8 cellular contexts compared by ENCODE assay signal in the genomic region with DNA sequence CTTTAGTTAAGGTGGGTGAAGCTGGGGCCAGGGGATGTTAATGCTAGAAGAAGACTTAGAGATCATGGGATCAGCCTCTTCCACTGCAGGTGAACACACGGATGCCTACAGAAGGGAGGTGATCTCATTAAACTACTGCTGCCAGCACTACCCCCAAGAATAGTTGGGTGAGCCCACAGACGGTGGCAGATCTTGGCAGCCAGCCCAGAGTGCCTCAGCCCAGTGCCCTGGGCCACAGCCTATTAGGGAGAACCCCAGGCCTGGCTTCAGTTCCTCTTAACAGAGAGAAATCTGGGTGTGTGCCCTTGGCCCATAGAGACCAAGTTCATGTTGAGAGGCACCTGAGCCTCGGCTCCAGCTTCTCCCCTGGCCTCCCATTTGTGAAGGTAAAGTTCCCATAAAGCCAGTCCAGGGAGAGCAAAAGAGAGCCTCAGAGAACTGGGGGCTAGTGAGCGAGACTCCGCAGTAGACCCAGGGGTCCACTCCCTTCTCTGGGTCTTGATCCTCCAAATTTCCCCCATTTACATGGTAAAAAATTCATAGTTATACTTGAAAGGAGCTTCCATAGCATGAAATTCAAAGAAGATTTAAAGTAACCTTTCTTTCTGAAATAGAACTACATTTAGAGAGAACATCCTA.
A peak's percentile ranks its signal among the peaks of the same experiment; 100 is the strongest.
DNase-seq lines count a peak whose midpoint lies in the region; ATAC-seq, FAIRE-seq and TF ChIP-seq lines count a peak whose summit lies in the region.

No MANE protein-coding gene starts in this region.

- no peaks in the 10 kb centered on the region for H3K9me3 Mint-ChIP-seq in CD4-positive, alpha-beta T cell
- no peaks in the 10 kb centered on the region for H3K9me3 Mint-ChIP-seq in IgD-negative memory B cell
- H3K9me3 Mint-ChIP-seq in activated naive CD4-positive, alpha-beta T cell treated with anti-CD3 and anti-CD28 coated beads, Interleukin-2, amount 10 ng/mL, durations not matched to agents 7 days and 5 days: peaks cover 25% of the 10 kb centered on the region

- H3K4me1 Mint-ChIP-seq in CD4-positive, alpha-beta T cell (ENCODE audit: low read depth): peaks cover 47% of the 10 kb centered on the region
- peaks cover 67 to 82% (median 74%) of the 10 kb centered on the region in 3 donors for H3K4me1 Mint-ChIP-seq in IgD-negative memory B cell
- H3K4me1 Mint-ChIP-seq in activated naive CD4-positive, alpha-beta T cell treated with anti-CD3 and anti-CD28 coated beads, Interleukin-2, amount 10 ng/mL, durations not matched to agents 7 days and 5 days: peaks cover 94% of the 10 kb centered on the region

- WGBS in sigmoid colon, 2 donors: 45 to 55% methylated on average over 5 of the region's 5 CpGs

- TF ChIP-seq CTCF in CD4-positive, alpha-beta T cell (IDR thresholded peaks at IDR 0.05): no peak
- TF ChIP-seq CTCF in sigmoid colon (IDR thresholded peaks at IDR 0.05): no peak

- H3K27me3 ChIP-seq in CD4-positive, alpha-beta T cell (ENCODE audit: control insufficient read depth, insufficient read depth, low read length): no peaks in the 10 kb centered on the region
- no peaks in the 10 kb centered on the region for H3K27me3 ChIP-seq in sigmoid colon

- no peak overlapping the region for H3K4me3 Mint-ChIP-seq in CD4-positive, alpha-beta T cell
- H3K4me3 Mint-ChIP-seq in IgD-negative memory B cell: peak overlapping the region; percentile 58 to 90 (median 65)
- no peak overlapping the region for H3K4me3 Mint-ChIP-seq in activated naive CD4-positive, alpha-beta T cell treated with anti-CD3 and anti-CD28 coated beads, Interleukin-2, amount 10 ng/mL, durations not matched to agents 7 days and 5 days

- no peaks in the 10 kb centered on the region for H3K27me3 Mint-ChIP-seq in CD4-positive, alpha-beta T cell
- no peaks in the 10 kb centered on the region for H3K27me3 Mint-ChIP-seq in IgD-negative memory B cell
- no peaks in the 10 kb centered on the region for H3K27me3 Mint-ChIP-seq in activated naive CD4-positive, alpha-beta T cell treated with anti-CD3 and anti-CD28 coated beads, Interleukin-2, amount 10 ng/mL, durations not matched to agents 7 days and 5 days

- H3K36me3 ChIP-seq in sigmoid colon: no peaks in the 10 kb centered on the region

- peak; percentile 56 for ATAC-seq in CD4-positive, alpha-beta T cell (ENCODE audit: poor library complexity)
- peak; percentile 49 for ATAC-seq in GM21367 (IDR thresholded peaks at IDR 0.05; ENCODE audit: unreplicated experiment)

- no peak overlapping the region for H3K27ac ChIP-seq in CD4-positive, alpha-beta T cell (ENCODE audit: low read depth, low read length)
- no peak overlapping the region for H3K27ac ChIP-seq in sigmoid colon

- CTCF ChIA-PET in CD4-positive, alpha-beta T cell (lab: Charles Lee): interaction anchor here (1.4 to 1.6 kb wide), 2 partner anchors 33 to 121 kb away, joined by 3 to 5 read pairs; no protein-coding TSS in a partner anchor
- CTCF ChIA-PET in activated naive CD4-positive, alpha-beta T cell treated with anti-CD3 and anti-CD28 coated beads, Interleukin-2, amount 10 ng/mL, durations not matched to agents 7 days and 5 days (lab: Charles Lee): interaction anchor here (1.4 to 8.3 kb wide), 2 partner anchors 41 to 128 kb away, joined by 6 to 55 read pairs; no protein-coding TSS in a partner anchor

- H3K9me3 ChIP-seq in CD4-positive, alpha-beta T cell (ENCODE audit: control insufficient read depth, low read length): no peaks in the 10 kb centered on the region
- no peaks in the 10 kb centered on the region for H3K9me3 ChIP-seq in sigmoid colon

- intact Hi-C loops in CD4-positive, alpha-beta T cell (cut with DNase I, micrococcal nuclease): loop anchor here in 1 of 2 experiments (10.0 kb wide), 1 partner anchor 264 kb away; no protein-coding TSS in a partner anchor
- intact Hi-C loops in sigmoid colon (cut with DNase I): no loop called here

- TF ChIP-seq POLR2A in sigmoid colon (IDR thresholded peaks at IDR 0.05) (no peak), H54 (IDR thresholded peaks at IDR 0.05; ENCODE audit: low read depth, low read length) (no peak)

- no peaks in the 10 kb centered on the region for H3K4me1 ChIP-seq in sigmoid colon

- no peaks in the 10 kb centered on the region for H3K36me3 Mint-ChIP-seq in CD4-positive, alpha-beta T cell (ENCODE audit: low read depth)
- no peaks in the 10 kb centered on the region for H3K36me3 Mint-ChIP-seq in IgD-negative memory B cell
- peaks cover 24% of the 10 kb centered on the region for H3K36me3 Mint-ChIP-seq in activated naive CD4-positive, alpha-beta T cell treated with anti-CD3 and anti-CD28 coated beads, Interleukin-2, amount 10 ng/mL, durations not matched to agents 7 days and 5 days

- peak in 7 of 10 experiments; percentile 16 to 48 (median 40) for DNase-seq in CD4-positive, alpha-beta T cell
- no peak for DNase-seq in activated naive CD4-positive, alpha-beta T cell treated with anti-CD3 and anti-CD28 coated beads, Interleukin-2, amount 10 ng/mL, durations not matched to agents 7 days and 5 days
- DNase-seq in sigmoid colon (peak; percentile 69), H54 (ENCODE audit: insufficient read length, low spot score) (no peak), 8988T (no peak), kidney glomerular epithelial cell (lab: John Stamatoyannopoulos, UW) (no peak)

- TF ChIP-seq EP300 in sigmoid colon (IDR thresholded peaks at IDR 0.05): no peak

- no peak for FAIRE-seq in H54 (lab: Jason Lieb, UNC)

- no peak overlapping the region for H3K27ac Mint-ChIP-seq in CD4-positive, alpha-beta T cell
- H3K27ac Mint-ChIP-seq in IgD-negative memory B cell: peak overlapping the region; percentile 77 to 97 (median 91)
- H3K27ac Mint-ChIP-seq in activated naive CD4-positive, alpha-beta T cell treated with anti-CD3 and anti-CD28 coated beads, Interleukin-2, amount 10 ng/mL, durations not matched to agents 7 days and 5 days: peak overlapping the region; percentile 60

- POLR2A ChIA-PET in CD4-positive, alpha-beta T cell (lab: Charles Lee): interaction anchor here (1.0 kb wide), 1 partner anchor 275 kb away, joined by 3 read pairs; a partner anchor contains a TSS

- H3K4me3 ChIP-seq in sigmoid colon: no peak overlapping the region

Comparison
In these comparisons a context has a peak if more than half of its experiments do, and no peak if none do; other contexts are left out.
1. DNase-seq: peak in CD4-positive, alpha-beta T cell (7 of 10) and sigmoid colon (single experiment); none in activated naive CD4-positive, alpha-beta T cell treated with anti-CD3 and anti-CD28 coated beads, Interleukin-2, amount 10 ng/mL, durations not matched to agents 7 days and 5 days (single experiment), H54 (single experiment), 8988T (single experiment) and kidney glomerular epithelial cell (single experiment).
2. H3K4me3 Mint-ChIP-seq: peak in IgD-negative memory B cell (4 of 4); none in CD4-positive, alpha-beta T cell (single experiment) and activated naive CD4-positive, alpha-beta T cell treated with anti-CD3 and anti-CD28 coated beads, Interleukin-2, amount 10 ng/mL, durations not matched to agents 7 days and 5 days (single experiment).